In the genomic region with DNA sequence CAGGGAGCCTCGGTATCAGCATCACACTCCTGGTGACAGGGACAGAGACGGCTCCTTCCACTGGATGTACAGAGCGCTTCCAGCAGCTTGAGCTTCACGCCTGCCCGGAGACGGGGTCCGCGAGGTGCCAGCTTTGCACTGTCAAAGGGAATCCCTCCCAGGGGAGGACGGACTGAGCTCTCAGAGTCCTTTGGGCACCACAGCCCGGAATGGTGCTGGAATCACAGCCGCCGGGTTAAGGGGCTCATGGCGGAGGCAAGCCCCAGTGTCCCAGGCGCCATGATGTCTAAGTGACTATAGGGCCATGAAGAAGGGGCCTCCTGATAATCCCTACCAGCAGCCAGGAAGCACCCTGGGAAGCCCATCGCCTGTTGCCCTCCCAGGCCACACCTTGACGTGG, we compare ENCODE assay signal across 5 cellular contexts. TPM values are rescaled to one million over a fixed set of nuclear protein-coding genes. Genes with fewer than 3 reads are reported as not detected.
"Had no signal": no experiment of that assay in that cellular context is flagged by ENCODE, and none has a peak within 500 bp of the region (broad histone marks: within the 10 kb centered on the region; RNA-seq: fewer than 3 reads in every experiment).

No MANE protein-coding gene starts in this region.

- H3K4me3 ChIP-seq: GM23248 had no signal

- H3K4me3 Mint-ChIP-seq: H9, IgD-negative memory B cell had no signal

- H3K36me3 Mint-ChIP-seq: IgD-negative memory B cell had no signal

- H3K27ac ChIP-seq: GM23248 had no signal

- H3K27ac Mint-ChIP-seq: H9, IgD-negative memory B cell had no signal

- DNase-seq: GM23248, GOT3, H9, HCEC 1CT had no signal

- H3K9me3 Mint-ChIP-seq: H9, IgD-negative memory B cell had no signal

- H3K27me3 Mint-ChIP-seq: IgD-negative memory B cell had no signal

RNA-seq across cellular contexts. Expression of a gene that starts 41.4 kb away (rescaled TPM):
- total RNA-seq: GM23248 had no signal
